ENCODE assay signal across 16 cellular contexts in the genomic region with DNA sequence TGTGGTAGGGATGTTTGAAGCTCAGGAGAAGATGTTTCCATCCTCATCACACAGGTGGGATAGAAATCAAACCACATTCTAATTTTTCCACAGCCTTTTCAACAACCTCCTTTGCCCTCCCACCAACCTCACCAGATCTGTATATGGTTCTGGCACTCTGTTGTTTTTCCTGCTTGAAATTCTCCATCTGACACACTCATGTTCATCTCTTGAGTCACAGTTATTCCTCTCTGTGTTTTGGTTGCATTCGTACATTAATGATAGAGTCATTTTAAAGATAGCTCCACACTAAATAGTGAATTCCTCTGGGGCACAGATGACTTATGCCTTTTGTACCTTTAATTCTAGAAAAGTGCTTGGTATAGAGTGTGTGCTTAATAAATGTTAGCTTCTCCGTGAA. TPM values are rescaled to one million over a fixed set of nuclear protein-coding genes. Genes with fewer than 3 reads are reported as not detected.
DNase-seq lines count a peak whose midpoint lies in the region; ATAC-seq, FAIRE-seq and TF ChIP-seq lines count a peak whose summit lies in the region.
"Had no signal": no experiment of that assay in that cellular context is flagged by ENCODE, and none has a peak within 500 bp of the region (broad histone marks: within the 10 kb centered on the region; RNA-seq: fewer than 3 reads in every experiment).

No MANE protein-coding gene starts in this region.

- no peaks in the 10 kb centered on the region; the same call in 1 of the 2 replicates for H3K36me3 Mint-ChIP-seq in WTC11

- DNase-seq in A549 (ENCODE audit: low read depth in 1 of 2, low spot score in 1 of 2) = no peak
- peak; percentile 41 for DNase-seq in Caki2 (ENCODE audit: low read depth)
- no peak for DNase-seq in WTC11 (ENCODE audit: low spot score)
- DNase-seq in hepatic stellate cell (ENCODE audit: low spot score) = peak; percentile 66
- DNase-seq in NCI-H187 treated with DMSO at 0.1 percent for 48 hours (lab: John Stamatoyannopoulos, UW) = no peak
- DNase-seq in NCI-H2196 treated with DMSO at 0.1 percent for 48 hours (lab: John Stamatoyannopoulos, UW; ENCODE audit: unreplicated experiment) = no peak
- DNase-seq in NCI-H1694 (lab: John Stamatoyannopoulos, UW) = no peak
- DNase-seq in NCI-H524 (lab: John Stamatoyannopoulos, UW) = no peak
- DNase-seq: activated CD8-positive, alpha-beta memory T cell treated with anti-CD3 and anti-CD28 coated beads, Interleukin-2, amount 10 ng/mL, durations not matched to agents 7 days and 5 days; cortex of kidney; KBM-7; NCI-H187; NCI-H748 treated with DMSO at 0.1 percent for 48 hours; stimulated activated CD4-positive, alpha-beta T cell treated with anti-CD3 and anti-CD28 coated beads, Interleukin-4, amount 100 ng/mL, for 24 hours had no signal

- no peak for FAIRE-seq in A549 (lab: Jason Lieb, UNC)

- TF ChIP-seq CTCF in A549 (IDR thresholded peaks at IDR 0.05) = no peak
- no peak for TF ChIP-seq CTCF in WTC11 (IDR thresholded peaks at IDR 0.05)

- TF ChIP-seq EP300 in A549 (IDR thresholded peaks at IDR 0.05) = no peak

- peaks cover 31% of the 10 kb centered on the region for H3K4me1 ChIP-seq in A549

- POLR2A ChIA-PET in A549 (lab: Yijun Ruan, JAX) (no interaction called here), WTC11 (lab: Charles Lee) (no interaction called here)

- no peaks in the 10 kb centered on the region for H3K9me3 ChIP-seq in A549

- ATAC-seq in A549 = no peak
- ATAC-seq in WTC11 = no peak
- ATAC-seq: activated CD8-positive, alpha-beta memory T cell treated with anti-CD3 and anti-CD28 coated beads, Interleukin-2, amount 10 ng/mL, durations not matched to agents 7 days and 5 days; stimulated activated effector memory CD8-positive, alpha-beta T cell treated with anti-CD3 and anti-CD28 coated beads, Interleukin-12 subunit alpha, Interleukin-12 subunit beta, amount 100 ng/mL, for 72 hours had no signal

- H3K4me3 Mint-ChIP-seq in WTC11 = peak overlapping the region; percentile 35

- peak overlapping the region; percentile 93 to 98; a peak in 5 of 6 replicates for H3K27ac ChIP-seq in A549
- H3K27ac ChIP-seq: BLaER1 treated with 17β-estradiol and CSF1 and Interleukin-3, amounts not matched to agents 10 nM and 100 nM had no signal

- H3K4me2 ChIP-seq in A549 = peak overlapping the region; percentile 82

- peak overlapping the region; percentile 78 for H3K4me3 ChIP-seq in A549

- CTCF ChIA-PET in A549 (lab: Yijun Ruan, JAX) = interaction anchor here (0.9 to 3.2 kb wide), 4 partner anchors 17 to 106 kb away, joined by 3 to 14 read pairs (median 4); no protein-coding TSS in a partner anchor
- CTCF ChIA-PET in WTC11 (lab: Charles Lee) = no interaction called here

- WGBS in A549 (ENCODE audit: missing lambda C conversion rate) = 28% methylated on average over 2 of the region's 2 CpGs

- H3K9me3 Mint-ChIP-seq in WTC11 = peaks cover 12% of the 10 kb centered on the region
- H3K9me3 Mint-ChIP-seq: stimulated activated effector memory CD8-positive, alpha-beta T cell treated with anti-CD3 and anti-CD28 coated beads, Interleukin-12 subunit alpha, Interleukin-12 subunit beta, amount 100 ng/mL, for 72 hours had no signal

- no peak for TF ChIP-seq POLR2A in A549 (IDR thresholded peaks at IDR 0.05; ENCODE audit: low read length)

- H3K27ac Mint-ChIP-seq in WTC11 = no peak overlapping the region
- H3K27ac Mint-ChIP-seq: activated CD8-positive, alpha-beta memory T cell treated with anti-CD3 and anti-CD28 coated beads, Interleukin-2, amount 10 ng/mL, durations not matched to agents 7 days and 5 days; stimulated activated effector memory CD8-positive, alpha-beta T cell treated with anti-CD3 and anti-CD28 coated beads, Interleukin-12 subunit alpha, Interleukin-12 subunit beta, amount 100 ng/mL, for 72 hours had no signal

- peaks cover 25% of the 10 kb centered on the region for H3K27me3 Mint-ChIP-seq in WTC11 (ENCODE audit: low read depth)

- H3K4me1 Mint-ChIP-seq in WTC11 = peaks cover 49% of the 10 kb centered on the region

- TF ChIP-seq RAD21 in A549 (conservative IDR thresholded peaks at IDR 0.05 in 1 of 2, IDR thresholded peaks at IDR 0.05 in 1 of 2) = no peak

- in situ Hi-C loops in Caki2 (cut with HindIII; ENCODE audit: low pct_unique_long_range_greater_than_20kb, low sequenced_read_pairs) = no loop called here

TF ChIP-seq in A549, 52 proteins besides CTCF, POLR2A, EP300 and RAD21:
- TF ChIP-seq, protein P1, sequence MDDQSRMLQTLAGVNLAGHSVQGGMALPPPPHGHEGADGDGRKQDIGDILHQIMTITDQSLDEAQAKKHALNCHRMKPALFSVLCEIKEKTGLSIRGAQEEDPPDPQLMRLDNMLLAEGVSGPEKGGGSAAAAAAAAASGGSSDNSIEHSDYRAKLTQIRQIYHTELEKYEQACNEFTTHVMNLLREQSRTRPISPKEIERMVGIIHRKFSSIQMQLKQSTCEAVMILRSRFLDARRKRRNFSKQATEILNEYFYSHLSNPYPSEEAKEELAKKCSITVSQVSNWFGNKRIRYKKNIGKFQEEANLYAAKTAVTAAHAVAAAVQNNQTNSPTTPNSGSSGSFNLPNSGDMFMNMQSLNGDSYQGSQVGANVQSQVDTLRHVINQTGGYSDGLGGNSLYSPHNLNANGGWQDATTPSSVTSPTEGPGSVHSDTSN (IDR thresholded peaks at IDR 0.05) = no peak
- TF ChIP-seq, protein P2, sequence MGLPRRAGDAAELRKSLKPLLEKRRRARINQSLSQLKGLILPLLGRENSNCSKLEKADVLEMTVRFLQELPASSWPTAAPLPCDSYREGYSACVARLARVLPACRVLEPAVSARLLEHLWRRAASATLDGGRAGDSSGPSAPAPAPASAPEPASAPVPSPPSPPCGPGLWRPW (IDR thresholded peaks at IDR 0.05) = no peak
- TF ChIP-seq FOSL2 (IDR thresholded peaks at IDR 0.05) (no peak), FOSL2 (CRISPR knock-in tag; IDR thresholded peaks at IDR 0.05) (no peak), RARB (CRISPR knock-in tag; IDR thresholded peaks at IDR 0.05) (no peak), MAZ (IDR thresholded peaks at IDR 0.05; ENCODE audit: borderline replicate concordance, low read depth, low read length) (no peak), CHD2 (IDR thresholded peaks at IDR 0.05; ENCODE audit: low read length, partially characterized antibody) (no peak)
- TF ChIP-seq, protein P3, sequence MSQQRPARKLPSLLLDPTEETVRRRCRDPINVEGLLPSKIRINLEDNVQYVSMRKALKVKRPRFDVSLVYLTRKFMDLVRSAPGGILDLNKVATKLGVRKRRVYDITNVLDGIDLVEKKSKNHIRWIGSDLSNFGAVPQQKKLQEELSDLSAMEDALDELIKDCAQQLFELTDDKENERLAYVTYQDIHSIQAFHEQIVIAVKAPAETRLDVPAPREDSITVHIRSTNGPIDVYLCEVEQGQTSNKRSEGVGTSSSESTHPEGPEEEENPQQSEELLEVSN (IDR thresholded peaks at IDR 0.05; ENCODE audit: borderline replicate concordance, low read depth) = no peak

TF ChIP-seq in WTC11, 78 proteins besides CTCF, POLR2A, EP300 and RAD21 (continues in another document):
- TF ChIP-seq, protein P4, sequence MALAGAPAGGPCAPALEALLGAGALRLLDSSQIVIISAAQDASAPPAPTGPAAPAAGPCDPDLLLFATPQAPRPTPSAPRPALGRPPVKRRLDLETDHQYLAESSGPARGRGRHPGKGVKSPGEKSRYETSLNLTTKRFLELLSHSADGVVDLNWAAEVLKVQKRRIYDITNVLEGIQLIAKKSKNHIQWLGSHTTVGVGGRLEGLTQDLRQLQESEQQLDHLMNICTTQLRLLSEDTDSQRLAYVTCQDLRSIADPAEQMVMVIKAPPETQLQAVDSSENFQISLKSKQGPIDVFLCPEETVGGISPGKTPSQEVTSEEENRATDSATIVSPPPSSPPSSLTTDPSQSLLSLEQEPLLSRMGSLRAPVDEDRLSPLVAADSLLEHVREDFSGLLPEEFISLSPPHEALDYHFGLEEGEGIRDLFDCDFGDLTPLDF (CRISPR knock-in tag; IDR thresholded peaks at IDR 0.05) = no peak
- TF ChIP-seq, protein P5, sequence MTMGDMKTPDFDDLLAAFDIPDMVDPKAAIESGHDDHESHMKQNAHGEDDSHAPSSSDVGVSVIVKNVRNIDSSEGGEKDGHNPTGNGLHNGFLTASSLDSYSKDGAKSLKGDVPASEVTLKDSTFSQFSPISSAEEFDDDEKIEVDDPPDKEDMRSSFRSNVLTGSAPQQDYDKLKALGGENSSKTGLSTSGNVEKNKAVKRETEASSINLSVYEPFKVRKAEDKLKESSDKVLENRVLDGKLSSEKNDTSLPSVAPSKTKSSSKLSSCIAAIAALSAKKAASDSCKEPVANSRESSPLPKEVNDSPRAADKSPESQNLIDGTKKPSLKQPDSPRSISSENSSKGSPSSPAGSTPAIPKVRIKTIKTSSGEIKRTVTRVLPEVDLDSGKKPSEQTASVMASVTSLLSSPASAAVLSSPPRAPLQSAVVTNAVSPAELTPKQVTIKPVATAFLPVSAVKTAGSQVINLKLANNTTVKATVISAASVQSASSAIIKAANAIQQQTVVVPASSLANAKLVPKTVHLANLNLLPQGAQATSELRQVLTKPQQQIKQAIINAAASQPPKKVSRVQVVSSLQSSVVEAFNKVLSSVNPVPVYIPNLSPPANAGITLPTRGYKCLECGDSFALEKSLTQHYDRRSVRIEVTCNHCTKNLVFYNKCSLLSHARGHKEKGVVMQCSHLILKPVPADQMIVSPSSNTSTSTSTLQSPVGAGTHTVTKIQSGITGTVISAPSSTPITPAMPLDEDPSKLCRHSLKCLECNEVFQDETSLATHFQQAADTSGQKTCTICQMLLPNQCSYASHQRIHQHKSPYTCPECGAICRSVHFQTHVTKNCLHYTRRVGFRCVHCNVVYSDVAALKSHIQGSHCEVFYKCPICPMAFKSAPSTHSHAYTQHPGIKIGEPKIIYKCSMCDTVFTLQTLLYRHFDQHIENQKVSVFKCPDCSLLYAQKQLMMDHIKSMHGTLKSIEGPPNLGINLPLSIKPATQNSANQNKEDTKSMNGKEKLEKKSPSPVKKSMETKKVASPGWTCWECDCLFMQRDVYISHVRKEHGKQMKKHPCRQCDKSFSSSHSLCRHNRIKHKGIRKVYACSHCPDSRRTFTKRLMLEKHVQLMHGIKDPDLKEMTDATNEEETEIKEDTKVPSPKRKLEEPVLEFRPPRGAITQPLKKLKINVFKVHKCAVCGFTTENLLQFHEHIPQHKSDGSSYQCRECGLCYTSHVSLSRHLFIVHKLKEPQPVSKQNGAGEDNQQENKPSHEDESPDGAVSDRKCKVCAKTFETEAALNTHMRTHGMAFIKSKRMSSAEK (CRISPR knock-in tag; IDR thresholded peaks at IDR 0.05; ENCODE audit: borderline replicate concordance) = no peak

RNA-seq across cellular contexts. Expression of gene GCLC, which starts 1.4 kb away (rescaled TPM):
- polyA plus RNA-seq in A549 (2011; rRNA removed) (180 and 187 TPM in 2 replicates), A549 (2017; fragmentation: RNase III; extraction: RNeasy Plus Mini Kit Qiagen cat#74134 plus additional on column Dnase treatment) (108 to 116 TPM (median 113 TPM) in 3 replicates)
- 58.4 and 61.4 TPM in 2 replicates for polyA plus RNA-seq in A549 (2012; cell fraction: cytosol; rRNA removed)
- 52.9 and 73.3 TPM in 2 replicates for polyA plus RNA-seq in A549 (2012; cell fraction: nucleus; rRNA removed)
- polyA minus RNA-seq in A549 (2011; rRNA and poly(A)+ RNA removed) = 131 and 152 TPM in 2 replicates
- 79.2 and 103 TPM in 2 replicates for total RNA-seq in Caki2 (2014; rRNA removed; shearing (Covaris generic); ENCODE audit: low replicate concordance)
- total RNA-seq in WTC11 (2021) = 33.8 to 47.1 TPM (median 38.6 TPM) in 3 replicates

Comparison
In these comparisons a context has a peak if more than half of its experiments do, and no peak if none do; other contexts are left out.
1. DNase-seq: peak in Caki2 (single experiment) and hepatic stellate cell (single experiment); none in A549 (0 of 2), WTC11 (single experiment), NCI-H187 treated with DMSO at 0.1 percent for 48 hours (single experiment), NCI-H2196 treated with DMSO at 0.1 percent for 48 hours (single experiment), NCI-H1694 (single experiment) and NCI-H524 (0 of 2).